Comparison of ENCODE assay signal across 9 cellular contexts in genomic region chr4:109434793-109435080, GRCh38. TPM values are rescaled to one million over a fixed set of nuclear protein-coding genes. Genes with fewer than 3 reads are reported as not detected.
DNase-seq lines count a peak whose midpoint lies in the region; ATAC-seq, FAIRE-seq and TF ChIP-seq lines count a peak whose summit lies in the region.
"Had no signal": no experiment of that assay in that cellular context is flagged by ENCODE, and none has a peak within 500 bp of the region (broad histone marks: within the 10 kb centered on the region; RNA-seq: fewer than 3 reads in every experiment).

No MANE protein-coding gene starts in this region.

- peak overlapping the region; percentile 86 for H3K4me3 Mint-ChIP-seq in activated T-cell treated with anti-CD3 and anti-CD28 coated beads, Interleukin-2, amount 50 U/mL, for 4 hours
- peak overlapping the region; percentile 91 for H3K4me3 Mint-ChIP-seq in astrocyte (ENCODE audit: unreplicated experiment)

- 5% methylated on average over 6 of the region's 6 CpGs for WGBS in liver
- WGBS in tibial nerve, 2 donors: 5 to 8% methylated on average over 6 of the region's 6 CpGs

- no peak overlapping the region for H2AFZ ChIP-seq in astrocyte (ENCODE audit: low read depth, low read length)

- FAIRE-seq in astrocyte (lab: Jason Lieb, UNC): no peak

- H3K9me3 Mint-ChIP-seq in activated T-cell treated with anti-CD3 and anti-CD28 coated beads, Interleukin-2, amount 50 U/mL, for 4 hours: no peaks in the 10 kb centered on the region
- no peaks in the 10 kb centered on the region for H3K9me3 Mint-ChIP-seq in astrocyte (ENCODE audit: unreplicated experiment)

- peaks cover 55% of the 10 kb centered on the region for H4K20me1 ChIP-seq in astrocyte (ENCODE audit: insufficient read depth, low read length)

- H3K27me3 ChIP-seq in astrocyte (ENCODE audit: insufficient read depth, low read length) (no peaks in the 10 kb centered on the region), liver (ENCODE audit: control insufficient read depth in 4 of 4, insufficient read depth in 4 of 4, low read length in 3 of 4) (no peaks in the 10 kb centered on the region), tibial nerve (no peaks in the 10 kb centered on the region)

- peaks cover 82% of the 10 kb centered on the region for H3K79me2 ChIP-seq in astrocyte (ENCODE audit: insufficient read depth, low read length)

- no peaks in the 10 kb centered on the region for H3K27me3 Mint-ChIP-seq in activated T-cell treated with anti-CD3 and anti-CD28 coated beads, Interleukin-2, amount 50 U/mL, for 4 hours (ENCODE audit: low read depth)
- H3K27me3 Mint-ChIP-seq in astrocyte (ENCODE audit: low read depth, unreplicated experiment): no peaks in the 10 kb centered on the region

- H3K4me2 ChIP-seq in astrocyte (ENCODE audit: low read length): peak overlapping the region; percentile 92

- no peak for TF ChIP-seq RAD21 in liver (IDR thresholded peaks at IDR 0.05)

- H3K4me1 Mint-ChIP-seq in activated T-cell treated with anti-CD3 and anti-CD28 coated beads, Interleukin-2, amount 50 U/mL, for 4 hours (ENCODE audit: low read depth): peaks cover 62% of the 10 kb centered on the region
- H3K4me1 Mint-ChIP-seq in astrocyte (ENCODE audit: low read depth, unreplicated experiment): peaks cover 29% of the 10 kb centered on the region

- H3K27ac ChIP-seq in astrocyte (ENCODE audit: low read depth, low read length) (peak overlapping the region; percentile 95), liver (ENCODE audit: low read depth in 1 of 2, low read length in 2 of 2) (peak overlapping the region; percentile 78 to 92), tibial nerve (peak overlapping the region; percentile 92 to 98 (median 96))

- no peak for TF ChIP-seq POLR2A in tibial nerve (IDR thresholded peaks at IDR 0.05)

- H3K4me3 ChIP-seq in astrocyte (ENCODE audit: insufficient read depth, low read depth, low read length) (peak overlapping the region; percentile 79), liver (ENCODE audit: low read depth in 1 of 3, low read length in 3 of 3) (peak overlapping the region; percentile 88 to 100 (median 98)), tibial nerve (peak overlapping the region; percentile 60 to 93 (median 66))

- H3K9ac ChIP-seq in astrocyte (ENCODE audit: low read length) (peak overlapping the region; percentile 93), liver (ENCODE audit: low read depth in 1 of 2, low read length in 2 of 2) (peak overlapping the region; percentile 63 to 83)

- peak overlapping the region; percentile 91 for H3K27ac Mint-ChIP-seq in astrocyte (ENCODE audit: unreplicated experiment)

- H3K9me3 ChIP-seq in astrocyte (ENCODE audit: insufficient read depth, low read depth, low read length): no peaks in the 10 kb centered on the region
- no peaks in the 10 kb centered on the region for H3K9me3 ChIP-seq in liver (ENCODE audit: control insufficient read depth in 4 of 4, low read length in 3 of 4)
- no peaks in the 10 kb centered on the region for H3K9me3 ChIP-seq in tibial nerve

- H3K36me3 Mint-ChIP-seq in activated T-cell treated with anti-CD3 and anti-CD28 coated beads, Interleukin-2, amount 50 U/mL, for 4 hours (ENCODE audit: insufficient read depth): peaks cover 6% of the 10 kb centered on the region
- H3K36me3 Mint-ChIP-seq in astrocyte (ENCODE audit: low read depth, unreplicated experiment): peaks cover 10% of the 10 kb centered on the region

- no peaks in the 10 kb centered on the region for H3K36me3 ChIP-seq in astrocyte (ENCODE audit: insufficient read depth, low read length)
- H3K36me3 ChIP-seq in liver (ENCODE audit: control insufficient read depth in 4 of 4, insufficient read depth in 3 of 4, low read depth in 1 of 4, low read length in 3 of 4): no peaks in the 10 kb centered on the region
- H3K36me3 ChIP-seq in tibial nerve: no peaks in the 10 kb centered on the region

- TF ChIP-seq EP300 in tibial nerve (IDR thresholded peaks at IDR 0.05): no peak

- no peak for TF ChIP-seq CTCF in astrocyte (IDR thresholded peaks at IDR 0.05; ENCODE audit: insufficient read depth, low read depth, low read length)
- TF ChIP-seq CTCF in liver (IDR thresholded peaks at IDR 0.05; ENCODE audit: low read depth, low read length, missing input control): no peak
- TF ChIP-seq CTCF in tibial nerve (IDR thresholded peaks at IDR 0.05): no peak

- ATAC-seq in activated T-cell treated with anti-CD3 and anti-CD28 coated beads, Interleukin-2, amount 50 U/mL, for 4 hours: no peak
- ATAC-seq in HG03342 (IDR thresholded peaks at IDR 0.05; ENCODE audit: unreplicated experiment): no peak

- H3K4me1 ChIP-seq in astrocyte (ENCODE audit: insufficient read depth, low read length): peaks cover 7% of the 10 kb centered on the region
- H3K4me1 ChIP-seq in liver (ENCODE audit: control insufficient read depth in 4 of 4, insufficient read depth in 4 of 4, low read length in 3 of 4): peaks cover 7 to 49% (median 34%) of the 10 kb centered on the region in 4 donors
- H3K4me1 ChIP-seq in tibial nerve: peaks cover 0 to 63% (median 35%) of the 10 kb centered on the region in 4 donors

- DNase-seq in activated T-cell treated with anti-CD3 and anti-CD28 coated beads, Interleukin-2, amount 50 U/mL, for 4 hours: no peak
- DNase-seq in activated T-cell treated with anti-CD3 and anti-CD28 coated beads for 4 hours (no peak), astrocyte (ENCODE audit: low read depth) (peak; percentile 54), tibial nerve (ENCODE audit: low spot score in 2 of 2) (no peak), globus pallidus (ENCODE audit: low spot score) (no peak), NCI-H774 (lab: John Stamatoyannopoulos, UW) (no peak)
- DNase-seq: NCI-H2107 had no signal

TF ChIP-seq in liver, 16 proteins besides CTCF, POLR2A, EP300 and RAD21:
- TF ChIP-seq ATF3 (IDR thresholded peaks at IDR 0.05) (no peak), NR2F2 (IDR thresholded peaks at IDR 0.05) (no peak), GABPA (IDR thresholded peaks at IDR 0.05 in 1 of 2, conservative IDR thresholded peaks at IDR 0.05 in 1 of 2) (no peak), FOXA2 (IDR thresholded peaks at IDR 0.05) (no peak), MAX (IDR thresholded peaks at IDR 0.05) (no peak), FOXA1 (IDR thresholded peaks at IDR 0.05) (no peak), HNF4G (IDR thresholded peaks at IDR 0.05) (no peak), REST (IDR thresholded peaks at IDR 0.05) (no peak), YY1 (IDR thresholded peaks at IDR 0.05) (no peak), EGR1 (IDR thresholded peaks at IDR 0.05; ENCODE audit: low read depth in 2 of 2) (no peak)

RNA-seq across cellular contexts. Expression of gene SEC24B, which starts 1.1 kb away (rescaled TPM):
- total RNA-seq in activated T-cell treated with anti-CD3 and anti-CD28 coated beads, Interleukin-2, amount 50 U/mL, for 4 hours: 10 to 100 TPM; 26.3 to 28.7 (median 26.5) TPM
- total RNA-seq in astrocyte (41.5 and 41.9 TPM in 2 replicates), liver (10 to 100 TPM; 12.2 to 38.2 TPM), tibial nerve (10 to 100 TPM; 31.8 to 37.5 (median 35.4) TPM)
- polyA plus RNA-seq in liver: 10 to 100 TPM; 13.9 to 18.8 TPM
